In genomic region chr6:138250513-138251247, GRCh38 we compare ENCODE assay signal across 11 cellular contexts. TPM values are rescaled to one million over a fixed set of nuclear protein-coding genes. Genes with fewer than 3 reads are reported as not detected.
A peak's percentile ranks its signal among the peaks of the same experiment; 100 is the strongest.
DNase-seq lines count a peak whose midpoint lies in the region; TF ChIP-seq lines count a peak whose summit lies in the region.
"Had no signal": no experiment of that assay in that cellular context is flagged by ENCODE, and none has a peak within 500 bp of the region (broad histone marks: within the 10 kb centered on the region; RNA-seq: fewer than 3 reads in every experiment).

No MANE protein-coding gene starts in this region.

- 45 to 55% methylated on average over 16 of the region's 16 CpGs for WGBS in esophagus, 2 donors

- no peaks in the 10 kb centered on the region for H3K27me3 ChIP-seq in esophagus (ENCODE audit: control insufficient read depth in 1 of 2, insufficient read depth in 2 of 2, low read length in 2 of 2)

- peaks cover 0 to 2% of the 10 kb centered on the region in 2 donors for H3K4me1 ChIP-seq in esophagus (ENCODE audit: control insufficient read depth in 2 of 2, insufficient read depth in 2 of 2, low read length in 1 of 2)

- H3K4me3 ChIP-seq in AG09309 (ENCODE audit: control insufficient read depth, low read depth, low read length), result no peak overlapping the region
- no peak overlapping the region for H3K4me3 ChIP-seq in esophagus (ENCODE audit: low read depth in 1 of 2, low read length in 2 of 2)

- H3K27ac ChIP-seq in esophagus (ENCODE audit: low read depth in 2 of 2, low read length in 1 of 2), result peak overlapping the region; percentile 15 to 16

- no peak for TF ChIP-seq CTCF in AG09309 (IDR thresholded peaks at IDR 0.05; ENCODE audit: control insufficient read depth, insufficient read depth, low read depth, low read length, missing control alignments)

- peak; percentile 88 for DNase-seq in AG09309 (ENCODE audit: low read depth)
- peak; percentile 48 for DNase-seq in NCI-H446 treated with DMSO at 0.1 percent for 48 hours (lab: John Stamatoyannopoulos, UW)
- DNase-seq in non-pigmented ciliary epithelial cell (ENCODE audit: low read depth), result peak; percentile 48
- no peak for DNase-seq in NOMO-1 treated with DMSO at 0.1 percent for 48 hours (lab: John Stamatoyannopoulos, UW; ENCODE audit: unreplicated experiment)
- DNase-seq in NCI-H1092 treated with DMSO at 0.1 percent for 48 hours (lab: John Stamatoyannopoulos, UW), result no peak
- DNase-seq in NCI-H128 (lab: John Stamatoyannopoulos, UW; ENCODE audit: unreplicated experiment), result no peak
- no peak for DNase-seq in stimulated activated CD4-positive, alpha-beta T cell treated with anti-CD3 and anti-CD28 coated beads, Interleukin-15, amount 100 ng/mL, for 24 hours
- DNase-seq: activated CD8-positive, alpha-beta memory T cell treated with anti-CD3 and anti-CD28 coated beads, Interleukin-2, amount 50 U/mL, for 48 hours; NCI-H1105 treated with DMSO at 0.1 percent for 48 hours had no signal

- no peaks in the 10 kb centered on the region for H3K9me3 ChIP-seq in esophagus (ENCODE audit: control insufficient read depth in 2 of 2, insufficient read depth in 1 of 2, low read depth in 1 of 2, low read length in 1 of 2)

- H3K36me3 ChIP-seq in esophagus (ENCODE audit: control insufficient read depth in 2 of 2, insufficient read depth in 2 of 2, low read length in 1 of 2), result no peaks in the 10 kb centered on the region

RNA-seq across cellular contexts. Expression of gene PBOV1, which starts 32.4 kb away (rescaled TPM):
- polyA plus RNA-seq in esophagus, result not detected
- polyA plus RNA-seq: neural cell had no signal

Comparison
In these comparisons a context has a peak if more than half of its experiments do, and no peak if none do; other contexts are left out.
1. DNase-seq: peak in AG09309 (single experiment), NCI-H446 treated with DMSO at 0.1 percent for 48 hours (single experiment) and non-pigmented ciliary epithelial cell (single experiment); none in NOMO-1 treated with DMSO at 0.1 percent for 48 hours (single experiment), NCI-H1092 treated with DMSO at 0.1 percent for 48 hours (single experiment), NCI-H128 (single experiment) and stimulated activated CD4-positive, alpha-beta T cell treated with anti-CD3 and anti-CD28 coated beads, Interleukin-15, amount 100 ng/mL, for 24 hours (single experiment).